Comparison of ENCODE assay signal across 22 cellular contexts in the genomic region with DNA sequence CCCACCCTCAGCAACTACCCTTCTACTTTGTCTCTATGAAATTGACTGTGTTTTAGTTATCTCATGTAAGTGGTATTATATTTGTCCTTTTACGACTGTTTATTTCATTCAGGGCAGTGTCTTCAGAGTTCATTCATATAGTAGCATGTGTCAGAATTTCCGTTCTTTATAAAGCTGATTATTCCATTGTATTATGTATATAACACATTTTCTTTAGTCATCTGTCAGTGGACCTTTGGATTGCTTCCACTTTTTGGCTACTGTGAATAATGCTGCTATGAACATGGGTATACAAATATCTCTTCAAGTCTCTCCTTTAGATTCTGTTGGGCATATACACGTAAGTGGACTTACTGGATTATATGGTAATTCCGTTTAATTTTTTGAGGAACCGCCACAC.
"Had no signal": no experiment of that assay in that cellular context is flagged by ENCODE, and none has a peak within 500 bp of the region (broad histone marks: within the 10 kb centered on the region; RNA-seq: fewer than 3 reads in every experiment).

No MANE protein-coding gene starts in this region.

- H3K27ac ChIP-seq: hepatocyte, suprapubic skin, thyroid gland had no signal

- H3K4me3 ChIP-seq: hepatocyte, lung, right atrium auricular region, suprapubic skin, thyroid gland had no signal

- H3K4me1 Mint-ChIP-seq: nephron progenitor cell; stimulated activated effector memory CD8-positive, alpha-beta T cell treated with anti-CD3 and anti-CD28 coated beads, Interleukin-12 subunit alpha, Interleukin-12 subunit beta, amount 100 ng/mL, for 72 hours had no signal

- H3K27me3 Mint-ChIP-seq: effector memory CD8-positive, alpha-beta T cell; naive thymus-derived CD4-positive, alpha-beta T cell; type B pancreatic cell had no signal

- H3K9me3 ChIP-seq: right atrium auricular region, suprapubic skin, thyroid gland had no signal

- H3K27ac Mint-ChIP-seq: nephron progenitor cell; stimulated activated effector memory CD8-positive, alpha-beta T cell treated with anti-CD3 and anti-CD28 coated beads, Interleukin-12 subunit alpha, Interleukin-12 subunit beta, amount 100 ng/mL, for 72 hours; type B pancreatic cell had no signal

- H3K4me3 Mint-ChIP-seq: effector memory CD8-positive, alpha-beta T cell; naive thymus-derived CD4-positive, alpha-beta T cell; nephron progenitor cell; stimulated activated effector memory CD8-positive, alpha-beta T cell treated with anti-CD3 and anti-CD28 coated beads, Interleukin-12 subunit alpha, Interleukin-12 subunit beta, amount 100 ng/mL, for 72 hours; type B pancreatic cell had no signal

- DNase-seq: cortex of kidney; effector memory CD8-positive, alpha-beta T cell; erythroblast; foreskin melanocyte; head of caudate nucleus; kidney; left colon; left ventricle myocardium superior; mesendoderm; naive thymus-derived CD4-positive, alpha-beta T cell; nephron progenitor cell; posterior cingulate gyrus; stimulated activated CD4-positive, alpha-beta T cell treated with anti-CD3 and anti-CD28 coated beads, Interleukin-4, amount 100 ng/mL, for 1 hour; stimulated activated CD8-positive, alpha-beta memory T cell treated with anti-CD3 and anti-CD28 coated beads, Interleukin-4, amount 100 ng/mL, for 48 hours; stimulated activated naive CD8-positive, alpha-beta T cell treated with anti-CD3 and anti-CD28 coated beads, Interleukin-15, Interleukin-2, amounts not matched to agents 100 U/mL and 50 U/mL, for 24 hours; thyroid gland had no signal

- H3K4me1 ChIP-seq: thyroid gland had no signal

- ATAC-seq: effector memory CD8-positive, alpha-beta T cell; left colon; naive thymus-derived CD4-positive, alpha-beta T cell; stimulated activated effector memory CD8-positive, alpha-beta T cell treated with anti-CD3 and anti-CD28 coated beads, Interleukin-12 subunit alpha, Interleukin-12 subunit beta, amount 100 ng/mL, for 72 hours; stimulated activated naive CD8-positive, alpha-beta T cell treated with anti-CD3 and anti-CD28 coated beads, Interleukin-15, Interleukin-2, amounts not matched to agents 100 U/mL and 50 U/mL, for 24 hours had no signal

- H3K27me3 ChIP-seq: hepatocyte, right atrium auricular region, suprapubic skin, thyroid gland had no signal

- H3K9me3 Mint-ChIP-seq: effector memory CD8-positive, alpha-beta T cell; naive thymus-derived CD4-positive, alpha-beta T cell; nephron progenitor cell; stimulated activated effector memory CD8-positive, alpha-beta T cell treated with anti-CD3 and anti-CD28 coated beads, Interleukin-12 subunit alpha, Interleukin-12 subunit beta, amount 100 ng/mL, for 72 hours; type B pancreatic cell had no signal
